ENCODE assay signal across 39 cellular contexts in genomic region chr2:15662579-15662978, GRCh38.
"Had no signal": no experiment of that assay in that cellular context is flagged by ENCODE, and none has a peak within 500 bp of the region (broad histone marks: within the 10 kb centered on the region; RNA-seq: fewer than 3 reads in every experiment).

No MANE protein-coding gene starts in this region.

- ATAC-seq: activated naive CD4-positive, alpha-beta T cell treated with anti-CD3 and anti-CD28 coated beads, Interleukin-2, amount 50 U/mL, for 72 hours; activated naive CD8-positive, alpha-beta T cell treated with anti-CD3 and anti-CD28 coated beads, Interleukin-2, amount 50 U/mL, for 24 hours; activated T-cell treated with anti-CD3 and anti-CD28 coated beads, Interleukin-2, amount 50 U/mL, for 4 hours; activated T-cell treated with anti-CD3 and anti-CD28 coated beads, Interleukin-2, amount 50 U/mL, for 72 hours; activated T-helper 17 cell treated with anti-CD3 and anti-CD28 coated beads, Interleukin-2, amount 50 U/mL, for 72 hours; body of pancreas had no signal

- H3K4me3 Mint-ChIP-seq: activated naive CD4-positive, alpha-beta T cell treated with anti-CD3 and anti-CD28 coated beads for 36 hours; activated naive CD4-positive, alpha-beta T cell treated with anti-CD3 and anti-CD28 coated beads, Interleukin-2, amount 10 ng/mL, durations not matched to agents 7 days and 5 days; activated naive CD4-positive, alpha-beta T cell treated with anti-CD3 and anti-CD28 coated beads, Interleukin-2, amount 50 U/mL, for 24 hours; activated naive CD8-positive, alpha-beta T cell; activated naive CD8-positive, alpha-beta T cell treated with anti-CD3 and anti-CD28 coated beads for 36 hours; activated naive CD8-positive, alpha-beta T cell treated with anti-CD3 and anti-CD28 coated beads, Interleukin-2, amount 10 ng/mL, durations not matched to agents 7 days and 5 days; activated naive CD8-positive, alpha-beta T cell treated with anti-CD3 and anti-CD28 coated beads, Interleukin-2, amount 50 U/mL, for 24 hours; activated T-cell treated with anti-CD3 and anti-CD28 coated beads, Interleukin-2, amount 50 U/mL, for 24 hours; activated T-cell treated with anti-CD3 and anti-CD28 coated beads, Interleukin-2, amount 50 U/mL, for 4 hours; activated T-cell treated with anti-CD3 and anti-CD28 coated beads, Interleukin-2, amount 50 U/mL, for 72 hours; activated T-helper 1 cell treated with anti-CD3 and anti-CD28 coated beads, Interleukin-12 subunit alpha, Interleukin-12 subunit beta, Interleukin-2, Interleukin-4 antibody, amounts not matched to agents 30 ng/mL and 10 ng/mL and 1 ng/mL, durations not matched to agents 14 hours and 24 hours and 36 hours; activated T-helper 17 cell treated with anti-CD3 and anti-CD28 coated beads, Interleukin-2, amount 50 U/mL, for 72 hours; brain; central memory CD8-positive, alpha-beta T cell had no signal

- H3K27me3 Mint-ChIP-seq: activated naive CD4-positive, alpha-beta T cell treated with anti-CD3 and anti-CD28 coated beads, Interleukin-2, amount 10 ng/mL, durations not matched to agents 7 days and 5 days; activated naive CD4-positive, alpha-beta T cell treated with anti-CD3 and anti-CD28 coated beads, Interleukin-2, amount 50 U/mL, for 24 hours; activated naive CD8-positive, alpha-beta T cell treated with anti-CD3 and anti-CD28 coated beads for 36 hours; activated naive CD8-positive, alpha-beta T cell treated with anti-CD3 and anti-CD28 coated beads, Interleukin-2, amount 50 U/mL, for 24 hours had no signal

- H3K27ac Mint-ChIP-seq: activated naive CD4-positive, alpha-beta T cell treated with anti-CD3 and anti-CD28 coated beads for 36 hours; activated naive CD4-positive, alpha-beta T cell treated with anti-CD3 and anti-CD28 coated beads, Interleukin-2, amount 10 ng/mL, durations not matched to agents 7 days and 5 days; activated naive CD4-positive, alpha-beta T cell treated with anti-CD3 and anti-CD28 coated beads, Interleukin-2, amount 50 U/mL, for 24 hours; activated naive CD4-positive, alpha-beta T cell treated with anti-CD3 and anti-CD28 coated beads, Interleukin-2, amount 50 U/mL, for 72 hours; activated naive CD8-positive, alpha-beta T cell; activated naive CD8-positive, alpha-beta T cell treated with anti-CD3 and anti-CD28 coated beads for 36 hours; activated naive CD8-positive, alpha-beta T cell treated with anti-CD3 and anti-CD28 coated beads, Interleukin-2, amount 10 ng/mL, durations not matched to agents 7 days and 5 days; activated naive CD8-positive, alpha-beta T cell treated with anti-CD3 and anti-CD28 coated beads, Interleukin-2, amount 50 U/mL, for 24 hours; activated T-cell treated with anti-CD3 and anti-CD28 coated beads, Interleukin-2, amount 50 U/mL, for 24 hours; activated T-cell treated with anti-CD3 and anti-CD28 coated beads, Interleukin-2, amount 50 U/mL, for 72 hours; activated T-helper 1 cell treated with anti-CD3 and anti-CD28 coated beads, Interleukin-12 subunit alpha, Interleukin-12 subunit beta, Interleukin-2, Interleukin-4 antibody, amounts not matched to agents 30 ng/mL and 10 ng/mL and 1 ng/mL, durations not matched to agents 14 hours and 24 hours and 36 hours; activated T-helper 17 cell treated with anti-CD3 and anti-CD28 coated beads, Interleukin-2, amount 50 U/mL, for 72 hours; activated T-helper 2 cell treated with anti-CD3 and anti-CD28 coated beads, Interferon-gamma antibody, Interleukin-2, Interleukin-4, amounts not matched to agents 10 μg/mL and 5 μg/mL and 100 μg/mL, durations not matched to agents 14 hours and 24 hours and 36 hours had no signal

- H3K4me3 ChIP-seq: adrenal gland, ascending aorta, body of pancreas, breast epithelium, cardiac muscle cell had no signal

- H3K27ac ChIP-seq: adrenal gland, ascending aorta, body of pancreas, brain microvascular endothelial cell, breast epithelium, cardiac muscle cell had no signal

- H3K36me3 Mint-ChIP-seq: activated naive CD4-positive, alpha-beta T cell treated with anti-CD3 and anti-CD28 coated beads, Interleukin-2, amount 10 ng/mL, durations not matched to agents 7 days and 5 days; activated naive CD4-positive, alpha-beta T cell treated with anti-CD3 and anti-CD28 coated beads, Interleukin-2, amount 50 U/mL, for 24 hours; activated naive CD4-positive, alpha-beta T cell treated with anti-CD3 and anti-CD28 coated beads, Interleukin-2, amount 50 U/mL, for 72 hours; activated naive CD8-positive, alpha-beta T cell; activated naive CD8-positive, alpha-beta T cell treated with anti-CD3 and anti-CD28 coated beads for 36 hours; activated naive CD8-positive, alpha-beta T cell treated with anti-CD3 and anti-CD28 coated beads, Interleukin-2, amount 10 ng/mL, durations not matched to agents 7 days and 5 days; brain had no signal

- H3K9me3 ChIP-seq: adrenal gland, ascending aorta, breast epithelium had no signal

- H3K4me1 ChIP-seq: adrenal gland, ascending aorta, body of pancreas, breast epithelium had no signal

- H3K36me3 ChIP-seq: adrenal gland, ascending aorta, brain microvascular endothelial cell, breast epithelium, cardiac muscle cell had no signal

- H3K9me3 Mint-ChIP-seq: activated naive CD4-positive, alpha-beta T cell treated with anti-CD3 and anti-CD28 coated beads for 36 hours; activated naive CD4-positive, alpha-beta T cell treated with anti-CD3 and anti-CD28 coated beads, Interleukin-2, amount 10 ng/mL, durations not matched to agents 7 days and 5 days; activated naive CD4-positive, alpha-beta T cell treated with anti-CD3 and anti-CD28 coated beads, Interleukin-2, amount 50 U/mL, for 24 hours; activated naive CD8-positive, alpha-beta T cell treated with anti-CD3 and anti-CD28 coated beads, Interleukin-2, amount 10 ng/mL, durations not matched to agents 7 days and 5 days; activated T-cell treated with anti-CD3 and anti-CD28 coated beads, Interleukin-2, amount 50 U/mL, for 24 hours; activated T-cell treated with anti-CD3 and anti-CD28 coated beads, Interleukin-2, amount 50 U/mL, for 4 hours; activated T-cell treated with anti-CD3 and anti-CD28 coated beads, Interleukin-2, amount 50 U/mL, for 72 hours; activated T-helper 1 cell treated with anti-CD3 and anti-CD28 coated beads, Interleukin-12 subunit alpha, Interleukin-12 subunit beta, Interleukin-2, Interleukin-4 antibody, amounts not matched to agents 30 ng/mL and 10 ng/mL and 1 ng/mL, durations not matched to agents 14 hours and 24 hours and 36 hours; activated T-helper 2 cell treated with anti-CD3 and anti-CD28 coated beads, Interferon-gamma antibody, Interleukin-2, Interleukin-4, amounts not matched to agents 10 μg/mL and 5 μg/mL and 100 μg/mL, durations not matched to agents 14 hours and 24 hours and 36 hours; central memory CD8-positive, alpha-beta T cell had no signal

- H3K4me1 Mint-ChIP-seq: activated naive CD4-positive, alpha-beta T cell treated with anti-CD3 and anti-CD28 coated beads, Interleukin-2, amount 10 ng/mL, durations not matched to agents 7 days and 5 days; activated naive CD4-positive, alpha-beta T cell treated with anti-CD3 and anti-CD28 coated beads, Interleukin-2, amount 50 U/mL, for 24 hours; activated naive CD8-positive, alpha-beta T cell treated with anti-CD3 and anti-CD28 coated beads for 36 hours; activated naive CD8-positive, alpha-beta T cell treated with anti-CD3 and anti-CD28 coated beads, Interleukin-2, amount 10 ng/mL, durations not matched to agents 7 days and 5 days; activated naive CD8-positive, alpha-beta T cell treated with anti-CD3 and anti-CD28 coated beads, Interleukin-2, amount 50 U/mL, for 24 hours; activated T-helper 17 cell treated with anti-CD3 and anti-CD28 coated beads, Interleukin-2, amount 50 U/mL, for 72 hours; central memory CD8-positive, alpha-beta T cell had no signal

- DNase-seq: activated effector memory CD4-positive, alpha-beta T cell treated with anti-CD3 and anti-CD28 coated beads, Interleukin-2, amount 50 U/mL, for 16 hours; activated effector memory CD4-positive, alpha-beta T cell treated with Interleukin-2 at 50 U/mL for 16 hours; activated gamma-delta T cell; activated gamma-delta T cell treated with Interleukin-2 at 50 U/mL for 16 hours; activated naive CD4-positive, alpha-beta T cell; activated naive CD4-positive, alpha-beta T cell treated with anti-CD3 and anti-CD28 coated beads for 36 hours; activated naive CD4-positive, alpha-beta T cell treated with anti-CD3 and anti-CD28 coated beads, Interleukin-2, amount 10 ng/mL, durations not matched to agents 7 days and 5 days; activated naive CD4-positive, alpha-beta T cell treated with anti-CD3 and anti-CD28 coated beads, Interleukin-2, amount 50 U/mL, for 16 hours; activated naive CD4-positive, alpha-beta T cell treated with Interleukin-2 at 50 U/mL for 16 hours; activated naive CD8-positive, alpha-beta T cell treated with anti-CD3 and anti-CD28 coated beads for 36 hours; activated naive CD8-positive, alpha-beta T cell treated with anti-CD3 and anti-CD28 coated beads, Interleukin-2, amount 10 ng/mL, durations not matched to agents 7 days and 5 days; activated naive CD8-positive, alpha-beta T cell treated with anti-CD3 and anti-CD28 coated beads, Interleukin-2, amount 50 U/mL, for 24 hours; activated T-cell treated with anti-CD3 and anti-CD28 coated beads for 4 hours; activated T-cell treated with anti-CD3 and anti-CD28 coated beads, Interleukin-2, amount 50 U/mL, for 1 hour; activated T-cell treated with anti-CD3 and anti-CD28 coated beads, Interleukin-2, amount 50 U/mL, for 24 hours; activated T-cell treated with anti-CD3 and anti-CD28 coated beads, Interleukin-2, amount 50 U/mL, for 4 hours; activated T-cell treated with anti-CD3 and anti-CD28 coated beads, Interleukin-2, amount 50 U/mL, for 48 hours; activated T-cell treated with anti-CD3 and anti-CD28 coated beads, Interleukin-2, amount 50 U/mL, for 72 hours; adrenal gland; amniotic stem cell; amygdala; anterior cingulate cortex; aorta; body of pancreas; brain microvascular endothelial cell; caudate nucleus; central memory CD4-positive, alpha-beta T cell; cerebellar nuclear complex had no signal

- H3K27me3 ChIP-seq: adrenal gland, ascending aorta, body of pancreas, brain microvascular endothelial cell, breast epithelium, cardiac muscle cell had no signal
